ENCODE assay signal across 9 cellular contexts in genomic region chr6:155340464-155341129, GRCh38. TPM values are rescaled to one million over a fixed set of nuclear protein-coding genes. Genes with fewer than 3 reads are reported as not detected.
DNase-seq lines count a peak whose midpoint lies in the region; ATAC-seq and TF ChIP-seq lines count a peak whose summit lies in the region.
"Had no signal": no experiment of that assay in that cellular context is flagged by ENCODE, and none has a peak within 500 bp of the region (broad histone marks: within the 10 kb centered on the region; RNA-seq: fewer than 3 reads in every experiment).

No MANE protein-coding gene starts in this region.

- 100% methylated on average over 1 of the region's 2 CpGs; no CpG with 5 or more reads in 1 of the 2 donors for WGBS in gastroesophageal sphincter (ENCODE audit: low coverage in 1 of 2), 2 donors
- 92 to 100% methylated on average over 1 to 2 of the region's 2 CpGs for WGBS in testis, 2 donors

- DNase-seq in ACHN (peak; percentile 10), brain microvascular endothelial cell (peak; percentile 76), cardiac septum (ENCODE audit: low spot score) (no peak), testis (no peak)
- DNase-seq in activated CD4-positive, CD25-positive, alpha-beta regulatory T cell treated with anti-CD3 and anti-CD28 coated beads, Interleukin-2, amount 50 U/mL, for 72 hours, result no peak

- TF ChIP-seq POLR2A in gastroesophageal sphincter (IDR thresholded peaks at IDR 0.05), result no peak
- TF ChIP-seq POLR2A in testis (IDR thresholded peaks at IDR 0.05), result no peak

- intact Hi-C loops in cardiac septum (cut with DNase I) (no loop called here), testis (cut with DNase I; ENCODE audit: low total_unique reads) (no loop called here)

- no peak for TF ChIP-seq EP300 in gastroesophageal sphincter (IDR thresholded peaks at IDR 0.05)

- H3K36me3 ChIP-seq in brain microvascular endothelial cell (replicated peaks), result no peaks in the 10 kb centered on the region
- H3K36me3 ChIP-seq in gastroesophageal sphincter, result no peaks in the 10 kb centered on the region
- H3K36me3 ChIP-seq in testis (ENCODE audit: low read depth, missing control alignments), result no peaks in the 10 kb centered on the region
- H3K36me3 ChIP-seq: tibial nerve had no signal

- H3K27ac ChIP-seq in brain microvascular endothelial cell, result peak overlapping the region; percentile 77
- H3K27ac ChIP-seq in gastroesophageal sphincter, result no peak overlapping the region
- H3K27ac ChIP-seq in testis, result no peak overlapping the region
- H3K27ac ChIP-seq: tibial nerve had no signal

- H3K4me1 ChIP-seq in gastroesophageal sphincter (no peaks in the 10 kb centered on the region), testis (no peaks in the 10 kb centered on the region)
- H3K4me1 ChIP-seq: tibial nerve had no signal

- peak; percentile 33 for ATAC-seq in GM18909 (IDR thresholded peaks at IDR 0.05; ENCODE audit: poor library complexity, unreplicated experiment)
- ATAC-seq in HG03175 (IDR thresholded peaks at IDR 0.05; ENCODE audit: unreplicated experiment), result peak; percentile 32
- no peak for ATAC-seq in gastroesophageal sphincter

- H3K4me3 ChIP-seq in brain microvascular endothelial cell (ENCODE audit: low read depth, low read length), result no peak overlapping the region
- no peak overlapping the region for H3K4me3 ChIP-seq in gastroesophageal sphincter
- no peak overlapping the region for H3K4me3 ChIP-seq in testis
- H3K4me3 ChIP-seq: tibial nerve had no signal

- in situ Hi-C loops in ACHN (cut with HindIII; ENCODE audit: low pct_ligation_motif_present, low pct_unique_long_range_greater_than_20kb, low sequenced_read_pairs) (no loop called here), brain microvascular endothelial cell (cut with HindIII; ENCODE audit: low pct_ligation_motif_present, low sequenced_read_pairs) (no loop called here)

- H3K27me3 ChIP-seq in brain microvascular endothelial cell (replicated peaks) (no peaks in the 10 kb centered on the region), gastroesophageal sphincter (no peaks in the 10 kb centered on the region), testis (no peaks in the 10 kb centered on the region)
- H3K27me3 ChIP-seq: tibial nerve had no signal

- peaks cover 0 to 18% (median 0%) of the 10 kb centered on the region in 3 donors for H3K9me3 ChIP-seq in gastroesophageal sphincter
- no peaks in the 10 kb centered on the region for H3K9me3 ChIP-seq in testis

- peak; percentile 87 for TF ChIP-seq CTCF in brain microvascular endothelial cell (IDR thresholded peaks at IDR 0.05; ENCODE audit: low read depth, low read length, missing control alignments)
- TF ChIP-seq CTCF in gastroesophageal sphincter (IDR thresholded peaks at IDR 0.05), result no peak
- no peak for TF ChIP-seq CTCF in testis (IDR thresholded peaks at IDR 0.05)

RNA-seq across cellular contexts. Expression of gene TFB1M, which starts 26.3 kb away (rescaled TPM):
- 15.1 TPM for total RNA-seq in cardiac septum
- 10 to 100 TPM in 3 of 4 donors, 1 to 10 TPM in 1; 6.7 to 16.4 (median 12.5) TPM for total RNA-seq in gastroesophageal sphincter
- total RNA-seq in testis, result 10 to 100 TPM; 32.2 to 47.1 TPM
- 36.1 TPM for polyA plus RNA-seq in testis (ENCODE audit: insufficient read depth, low read depth, low replicate concordance)

Comparison
In these comparisons a context has a peak if more than half of its experiments do, and no peak if none do; other contexts are left out.
1. DNase-seq: peak in ACHN (single experiment) and brain microvascular endothelial cell (single experiment); none in activated CD4-positive, CD25-positive, alpha-beta regulatory T cell treated with anti-CD3 and anti-CD28 coated beads, Interleukin-2, amount 50 U/mL, for 72 hours (single experiment), cardiac septum (single experiment) and testis (single experiment).